Comparison of ENCODE assay signal across 13 cellular contexts in the genomic region with DNA sequence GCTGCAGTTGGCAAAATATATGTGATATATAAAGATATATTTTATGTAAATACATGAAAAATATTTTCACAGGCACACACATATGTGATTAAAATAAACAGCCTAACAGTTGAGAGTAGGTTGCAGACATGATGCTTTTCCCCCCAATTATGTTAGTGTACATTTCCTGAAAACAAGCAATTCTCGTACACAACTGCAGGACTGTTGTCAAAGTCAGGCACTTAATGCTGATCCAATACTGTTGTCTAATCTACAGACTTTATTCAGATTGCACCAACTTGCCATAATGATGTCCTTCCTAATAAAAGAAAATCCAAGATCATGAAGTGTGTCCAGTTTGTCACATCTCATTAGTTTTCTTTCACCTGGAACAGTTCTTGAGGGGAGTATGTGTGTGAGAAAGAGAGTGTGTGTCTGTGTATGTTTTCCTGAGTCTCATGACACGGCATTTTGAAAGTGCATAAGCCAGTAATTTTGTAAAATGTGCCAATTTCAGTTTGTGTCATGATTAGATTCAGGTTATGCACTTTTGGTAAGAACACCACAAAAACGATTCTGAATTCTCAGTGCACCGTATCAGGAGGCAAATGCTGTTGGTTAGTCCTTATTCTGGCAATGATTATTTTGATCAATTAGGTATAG. TPM values are rescaled to one million over a fixed set of nuclear protein-coding genes. Genes with fewer than 3 reads are reported as not detected.
DNase-seq lines count a peak whose midpoint lies in the region; ATAC-seq and TF ChIP-seq lines count a peak whose summit lies in the region.
"Had no signal": no experiment of that assay in that cellular context is flagged by ENCODE, and none has a peak within 500 bp of the region (broad histone marks: within the 10 kb centered on the region; RNA-seq: fewer than 3 reads in every experiment).

No MANE protein-coding gene starts in this region.

- H3K27ac Mint-ChIP-seq in activated T-cell treated with anti-CD3 and anti-CD28 coated beads, Interleukin-2, amount 50 U/mL, for 72 hours: no peak overlapping the region
- H3K27ac Mint-ChIP-seq in stimulated activated effector memory CD8-positive, alpha-beta T cell treated with anti-CD3 and anti-CD28 coated beads, Interleukin-12 subunit alpha, Interleukin-12 subunit beta, amount 100 ng/mL, for 72 hours: no peak overlapping the region
- H3K27ac Mint-ChIP-seq: activated T-helper 2 cell treated with anti-CD3 and anti-CD28 coated beads, Interferon-gamma antibody, Interleukin-2, Interleukin-4, amounts not matched to agents 10 μg/mL and 5 μg/mL and 100 μg/mL, durations not matched to agents 14 hours and 24 hours and 36 hours had no signal

- peak; percentile 97 to 98 for ATAC-seq in activated T-cell treated with anti-CD3 and anti-CD28 coated beads, Interleukin-2, amount 50 U/mL, for 72 hours (replicated peaks in 1 of 2)
- ATAC-seq in GM21529 (IDR thresholded peaks at IDR 0.05; ENCODE audit: unreplicated experiment): peak; percentile 91
- peak; percentile 89 for ATAC-seq in HG03103 (IDR thresholded peaks at IDR 0.05; ENCODE audit: low read depth, unreplicated experiment)
- ATAC-seq in stimulated activated effector memory CD8-positive, alpha-beta T cell treated with anti-CD3 and anti-CD28 coated beads, Interleukin-12 subunit alpha, Interleukin-12 subunit beta, amount 100 ng/mL, for 72 hours: peak; percentile 97
- ATAC-seq in omental fat pad (ENCODE audit: low FRiP score): no peak
- ATAC-seq: right cardiac atrium had no signal

- peaks cover 33% of the 10 kb centered on the region for H3K27me3 Mint-ChIP-seq in activated T-cell treated with anti-CD3 and anti-CD28 coated beads, Interleukin-2, amount 50 U/mL, for 72 hours (ENCODE audit: low read depth)

- peak overlapping the region; percentile 6 to 69 for H3K4me3 Mint-ChIP-seq in activated T-cell treated with anti-CD3 and anti-CD28 coated beads, Interleukin-2, amount 50 U/mL, for 72 hours
- H3K4me3 Mint-ChIP-seq in stimulated activated effector memory CD8-positive, alpha-beta T cell treated with anti-CD3 and anti-CD28 coated beads, Interleukin-12 subunit alpha, Interleukin-12 subunit beta, amount 100 ng/mL, for 72 hours: no peak overlapping the region

- no peak for TF ChIP-seq CTCF in omental fat pad (IDR thresholded peaks at IDR 0.05)

- peaks cover 0 to 3% of the 10 kb centered on the region in 2 donors for H3K9me3 Mint-ChIP-seq in activated T-cell treated with anti-CD3 and anti-CD28 coated beads, Interleukin-2, amount 50 U/mL, for 72 hours
- H3K9me3 Mint-ChIP-seq in stimulated activated effector memory CD8-positive, alpha-beta T cell treated with anti-CD3 and anti-CD28 coated beads, Interleukin-12 subunit alpha, Interleukin-12 subunit beta, amount 100 ng/mL, for 72 hours: no peaks in the 10 kb centered on the region

- DNase-seq in activated T-cell treated with anti-CD3 and anti-CD28 coated beads, Interleukin-2, amount 50 U/mL, for 72 hours: peak in 1 of 2 donors; percentile 16
- DNase-seq in activated T-cell treated with anti-CD3 and anti-CD28 coated beads for 4 hours (no peak), HT-29 (ENCODE audit: low spot score) (no peak), NOMO-1 treated with dmso at 0.1 percent for 144 hours (lab: John Stamatoyannopoulos, UW; ENCODE audit: unreplicated experiment) (no peak), omental fat pad (ENCODE audit: low spot score) (no peak)
- no peak for DNase-seq in stimulated activated effector memory CD8-positive, alpha-beta T cell treated with anti-CD3 and anti-CD28 coated beads, Interleukin-12 subunit alpha, Interleukin-12 subunit beta, amount 100 ng/mL, for 72 hours (ENCODE audit: low spot score in 2 of 2)
- DNase-seq: ACHN, foreskin melanocyte, MV-4-11, right cardiac atrium had no signal

- H3K4me1 Mint-ChIP-seq in activated T-cell treated with anti-CD3 and anti-CD28 coated beads, Interleukin-2, amount 50 U/mL, for 72 hours (ENCODE audit: low read depth): peaks cover 26% of the 10 kb centered on the region
- H3K4me1 Mint-ChIP-seq in stimulated activated effector memory CD8-positive, alpha-beta T cell treated with anti-CD3 and anti-CD28 coated beads, Interleukin-12 subunit alpha, Interleukin-12 subunit beta, amount 100 ng/mL, for 72 hours: peaks cover 14% of the 10 kb centered on the region

- H3K36me3 Mint-ChIP-seq in activated T-cell treated with anti-CD3 and anti-CD28 coated beads, Interleukin-2, amount 50 U/mL, for 72 hours (ENCODE audit: insufficient read depth in 2 of 2): no peaks in the 10 kb centered on the region
- no peaks in the 10 kb centered on the region for H3K36me3 Mint-ChIP-seq in stimulated activated effector memory CD8-positive, alpha-beta T cell treated with anti-CD3 and anti-CD28 coated beads, Interleukin-12 subunit alpha, Interleukin-12 subunit beta, amount 100 ng/mL, for 72 hours

RNA-seq across cellular contexts. Expression of gene SEL1L, which starts 16.5 kb away (rescaled TPM):
- 10 to 100 TPM; 70.5 to 79.2 TPM for total RNA-seq in activated T-cell treated with anti-CD3 and anti-CD28 coated beads, Interleukin-2, amount 50 U/mL, for 72 hours
- total RNA-seq in HT-29 (2014; rRNA removed; shearing (Covaris generic)): 13.3 and 21.5 TPM in 2 replicates
- 10 to 100 TPM; 53.3 to 74.0 (median 66.5) TPM for total RNA-seq in omental fat pad
